13 cellular contexts compared by ENCODE assay signal in the genomic region with DNA sequence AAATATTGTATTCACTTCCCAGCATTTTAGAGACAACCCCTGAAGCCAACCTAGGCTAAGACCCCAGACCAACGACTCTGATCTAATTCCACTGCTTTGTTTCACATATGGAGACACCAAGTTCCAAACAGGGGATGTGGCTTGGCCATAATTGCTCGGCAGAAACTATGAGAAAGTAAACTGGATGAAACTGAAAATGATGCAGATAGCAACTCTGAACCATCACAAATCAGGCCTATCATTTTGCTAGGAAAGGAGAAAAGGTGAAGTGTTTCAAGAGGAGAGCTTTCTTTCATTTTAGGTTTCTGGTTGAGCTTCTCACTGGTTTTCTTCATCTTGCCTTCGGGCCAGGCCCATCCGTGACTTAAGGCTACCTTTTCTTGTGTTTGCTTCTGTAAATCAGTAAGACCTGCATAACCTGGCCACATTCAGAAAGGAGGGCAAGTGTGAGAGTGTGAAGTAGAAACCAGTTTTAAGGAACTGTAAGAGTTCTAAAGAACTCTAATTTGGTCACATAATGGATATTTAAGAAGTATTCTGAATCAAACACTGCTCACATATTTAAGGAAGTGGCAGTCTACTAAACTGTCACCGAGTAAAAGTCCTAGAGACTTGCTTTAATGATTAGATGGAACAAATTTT.
DNase-seq lines count a peak whose midpoint lies in the region; ATAC-seq and TF ChIP-seq lines count a peak whose summit lies in the region.
"Had no signal": no experiment of that assay in that cellular context is flagged by ENCODE, and none has a peak within 500 bp of the region (broad histone marks: within the 10 kb centered on the region; RNA-seq: fewer than 3 reads in every experiment).

No MANE protein-coding gene starts in this region.

- H3K9me3 ChIP-seq in DOHH2 (ENCODE audit: control insufficient read depth, insufficient read depth, low read length) (no peaks in the 10 kb centered on the region), OCI-LY7 (ENCODE audit: low read length) (peaks cover under 1% of the 10 kb centered on the region; the same call in 1 of the 2 replicates), A673 (ENCODE audit: low read depth, low read length, poor library complexity, severe bottlenecking) (no peaks in the 10 kb centered on the region), heart right ventricle (no peaks in the 10 kb centered on the region)
- H3K9me3 ChIP-seq: tibial nerve had no signal

- BruUV-seq in OCI-LY7 (replicated peaks; lab: Mats Ljungman, UMichigan) (no TSS peak), A673 (replicated peaks; lab: Mats Ljungman, UMichigan) (no TSS peak)

- no peaks in the 10 kb centered on the region for H3K9me3 Mint-ChIP-seq in memory B cell
- H3K9me3 Mint-ChIP-seq: neural crest cell had no signal

- WGBS in heart right ventricle, 2 donors: 80 to 83% methylated on average over 5 of the region's 5 CpGs

- POLR2A ChIA-PET in OCI-LY7 (lab: Charles Lee): interaction anchor here (0.9 to 1.6 kb wide), 3 partner anchors 10 to 13 kb away, joined by 3 read pairs; no protein-coding TSS in a partner anchor
- POLR2A ChIA-PET in A673 (lab: Charles Lee; ENCODE audit: low non-redundant PET): no interaction called here

- ATAC-seq in GM19025 (IDR thresholded peaks at IDR 0.05; ENCODE audit: low read depth, unreplicated experiment) (peak; percentile 48), memory B cell (ENCODE audit: low read depth) (peak; percentile 54), heart right ventricle (no peak)

- H3K79me2 ChIP-seq in DOHH2 (ENCODE audit: control insufficient read depth, low read length) (peaks cover 100% of the 10 kb centered on the region), OCI-LY7 (ENCODE audit: insufficient read depth, low read depth, low read length) (peaks cover 96% of the 10 kb centered on the region)

- peaks cover 12% of the 10 kb centered on the region for H3K36me3 Mint-ChIP-seq in memory B cell

- peak overlapping the region; percentile 35 for H3K27ac ChIP-seq in DOHH2 (ENCODE audit: low read depth, low read length)
- H3K27ac ChIP-seq in OCI-LY7 (ENCODE audit: low read depth, low read length, poor library complexity, severe bottlenecking): peak overlapping the region; percentile 31
- H3K27ac ChIP-seq in A673 (ENCODE audit: low read depth, low read length, poor library complexity, severe bottlenecking): no peak overlapping the region
- peak overlapping the region in 1 of 10 donors; percentile 26 for H3K27ac ChIP-seq in heart right ventricle
- H3K27ac ChIP-seq: tibial nerve had no signal

- H3K36me3 ChIP-seq in DOHH2 (ENCODE audit: control insufficient read depth, low read length) (peaks cover 92% of the 10 kb centered on the region), OCI-LY7 (ENCODE audit: insufficient read depth, low read length) (peaks cover 77% of the 10 kb centered on the region), A673 (ENCODE audit: insufficient read depth, low read length, poor library complexity, severe bottlenecking) (no peaks in the 10 kb centered on the region), heart right ventricle (no peaks in the 10 kb centered on the region)
- H3K36me3 ChIP-seq: tibial nerve had no signal

- CTCF ChIA-PET in OCI-LY7 (lab: Charles Lee; ENCODE audit: unreplicated experiment): no interaction called here
- CTCF ChIA-PET in A673 (lab: Charles Lee): no interaction called here

- H3K4me3 ChIP-seq in DOHH2 (ENCODE audit: low read length): peak overlapping the region; percentile 21
- H3K4me3 ChIP-seq in OCI-LY7 (ENCODE audit: low read depth, low read length, poor library complexity, severe bottlenecking): no peak overlapping the region
- no peak overlapping the region for H3K4me3 ChIP-seq in A673 (ENCODE audit: low read depth, low read length, poor library complexity, severe bottlenecking)
- no peak overlapping the region for H3K4me3 ChIP-seq in heart right ventricle
- H3K4me3 ChIP-seq: tibial nerve had no signal

- TF ChIP-seq CTCF in DOHH2 (IDR thresholded peaks at IDR 0.05; ENCODE audit: low read depth, low read length, poor library complexity, severe bottlenecking) (no peak), OCI-LY7 (conservative IDR thresholded peaks at IDR 0.05; ENCODE audit: low read length) (no peak), A673 (conservative IDR thresholded peaks at IDR 0.05; ENCODE audit: low read depth, low read length) (no peak), heart right ventricle (IDR thresholded peaks at IDR 0.05) (no peak)

- H3F3A ChIP-seq in DOHH2 (ENCODE audit: control insufficient read depth, insufficient read depth): peaks cover 44% of the 10 kb centered on the region

- no peak overlapping the region for H2AFZ ChIP-seq in OCI-LY7 (ENCODE audit: low read length)

- H3K27me3 ChIP-seq in DOHH2 (ENCODE audit: control insufficient read depth, low read length) (no peaks in the 10 kb centered on the region), A673 (replicated peaks; ENCODE audit: insufficient read depth, low read depth, low read length, poor library complexity) (no peaks in the 10 kb centered on the region), heart right ventricle (no peaks in the 10 kb centered on the region)
- H3K27me3 ChIP-seq: tibial nerve had no signal

- H3K4me1 ChIP-seq in DOHH2 (ENCODE audit: control insufficient read depth, low read length) (peaks cover 99% of the 10 kb centered on the region), OCI-LY7 (ENCODE audit: insufficient read depth, low read length, poor library complexity, severe bottlenecking) (peaks cover 57% of the 10 kb centered on the region), A673 (ENCODE audit: insufficient read depth, low read length, poor library complexity, severe bottlenecking) (peaks cover 16% of the 10 kb centered on the region), heart right ventricle (peaks cover 0 to 45% (median 34%) of the 10 kb centered on the region in 9 donors)

- H3K27ac Mint-ChIP-seq in memory B cell: peak overlapping the region; percentile 95

- H4K20me1 ChIP-seq in DOHH2 (ENCODE audit: control insufficient read depth, insufficient read depth, low read depth, low read length) (peaks cover 76% of the 10 kb centered on the region), OCI-LY7 (ENCODE audit: insufficient read depth, low read length) (peaks cover 10% of the 10 kb centered on the region; the same call in 1 of the 2 replicates)

- H3K4me1 Mint-ChIP-seq in memory B cell: peaks cover 39% of the 10 kb centered on the region

- no peaks in the 10 kb centered on the region for H3K27me3 Mint-ChIP-seq in memory B cell

- intact Hi-C loops in OCI-LY7 (cut with micrococcal nuclease; ENCODE audit: unreplicated experiment) (no loop called here), A673 (cut with micrococcal nuclease; ENCODE audit: unreplicated experiment) (no loop called here), heart right ventricle (cut with DNase I) (no loop called here)

- no peak for DNase-seq in OCI-LY7 (ENCODE audit: low spot score)
- DNase-seq in memory B cell (ENCODE audit: low spot score in 2 of 2): peak in 1 of 2 donors; percentile 23
- no peak for DNase-seq in A673 (ENCODE audit: low spot score)
- DNase-seq in heart right ventricle: no peak
- DNase-seq in DMS153 (lab: John Stamatoyannopoulos, UW): no peak
- DNase-seq: activated CD4-positive, CD25-positive, alpha-beta regulatory T cell treated with anti-CD3 and anti-CD28 coated beads, Interleukin-2, amount 50 U/mL, for 72 hours; activated gamma-delta T cell; NCI-H1436; NCI-H510A treated with DMSO at 0.1 percent for 48 hours had no signal

- H3K4me2 ChIP-seq in DOHH2 (ENCODE audit: low read length) (peak overlapping the region; percentile 41), OCI-LY7 (ENCODE audit: low read length) (peak overlapping the region; percentile 43)

- peak overlapping the region; percentile 65 for H3K4me3 Mint-ChIP-seq in memory B cell
- H3K4me3 Mint-ChIP-seq: neural crest cell had no signal

- H3K9me2 ChIP-seq in DOHH2 (replicated peaks; ENCODE audit: control insufficient read depth, low read length) (no peaks in the 10 kb centered on the region), OCI-LY7 (ENCODE audit: insufficient read depth, low read length) (no peaks in the 10 kb centered on the region)

Comparison
In these comparisons a context has a peak if more than half of its experiments do, and no peak if none do; other contexts are left out.
1. ATAC-seq: peak in GM19025 (single experiment) and memory B cell (single experiment); none in heart right ventricle (0 of 8).